Comparison of ENCODE assay signal across 9 cellular contexts in the genomic region with DNA sequence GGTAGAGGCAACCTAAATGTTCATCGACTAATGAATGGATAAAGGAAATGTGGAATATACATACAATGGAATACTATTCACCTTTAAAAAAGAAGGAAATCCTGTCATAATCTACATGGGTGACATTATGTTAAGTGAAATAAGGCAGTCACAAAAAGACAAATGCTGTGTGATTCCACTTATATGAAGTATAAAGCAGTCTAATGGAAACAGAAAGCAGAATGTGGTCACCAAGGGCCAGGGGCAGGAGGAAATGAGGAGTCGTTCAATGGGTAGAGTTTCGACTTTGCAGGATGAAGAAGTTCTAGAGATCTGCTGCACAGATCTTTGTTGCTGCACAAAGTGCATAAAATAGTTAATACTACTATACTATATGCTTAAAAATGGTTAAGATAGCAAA. TPM values are rescaled to one million over a fixed set of nuclear protein-coding genes. Genes with fewer than 3 reads are reported as not detected.
DNase-seq lines count a peak whose midpoint lies in the region; ATAC-seq and TF ChIP-seq lines count a peak whose summit lies in the region.
"Had no signal": no experiment of that assay in that cellular context is flagged by ENCODE, and none has a peak within 500 bp of the region (broad histone marks: within the 10 kb centered on the region; RNA-seq: fewer than 3 reads in every experiment).

No MANE protein-coding gene starts in this region.

- H3K36me3 ChIP-seq in suprapubic skin = no peaks in the 10 kb centered on the region
- H3K36me3 ChIP-seq in tibial artery = no peaks in the 10 kb centered on the region

- WGBS in suprapubic skin = 87% methylated on average over 3 of the region's 3 CpGs

- in situ Hi-C loops in GM13977 (cut with MboI; ENCODE audit: low pct_unique_long_range_greater_than_20kb, low sequenced_read_pairs, unreplicated experiment) = no loop called here

- H3K27ac ChIP-seq in suprapubic skin (no peak overlapping the region), tibial artery (peak overlapping the region in 1 of 2 donors; percentile 64)
- H3K27ac ChIP-seq: epithelial cell of prostate had no signal

- TF ChIP-seq EP300 in suprapubic skin (IDR thresholded peaks at IDR 0.05) = no peak

- H3K4me1 ChIP-seq in suprapubic skin = peaks cover 10% of the 10 kb centered on the region
- peaks cover 0 to 67% (median 10%) of the 10 kb centered on the region in 4 donors for H3K4me1 ChIP-seq in tibial artery

- H3K27me3 ChIP-seq in suprapubic skin (no peaks in the 10 kb centered on the region), tibial artery (no peaks in the 10 kb centered on the region)

- TF ChIP-seq CTCF in GM13977 (IDR thresholded peaks at IDR 0.05; ENCODE audit: extremely low read depth, insufficient read depth, missing control alignments) (no peak), suprapubic skin (IDR thresholded peaks at IDR 0.05) (no peak), tibial artery (IDR thresholded peaks at IDR 0.05) (no peak)

- ATAC-seq in GM21526 (IDR thresholded peaks at IDR 0.05; ENCODE audit: low FRiP score, unreplicated experiment) (peak; percentile 59), HG03565 (IDR thresholded peaks at IDR 0.05; ENCODE audit: unreplicated experiment) (peak; percentile 63)

- TF ChIP-seq POLR2A in suprapubic skin (IDR thresholded peaks at IDR 0.05) = no peak

- DNase-seq in GM13977 (ENCODE audit: low spot score) (peak; percentile 57), suprapubic skin (ENCODE audit: low spot score in 2 of 2) (no peak), tibial artery (no peak), cortex of kidney (lab: John Stamatoyannopoulos, UW) (no peak), SW480 (ENCODE audit: low spot score) (no peak)
- peak; percentile 9 for DNase-seq in activated naive CD8-positive, alpha-beta T cell treated with anti-CD3 and anti-CD28 coated beads, Interleukin-2, amount 50 U/mL, for 16 hours (ENCODE audit: low read depth, low spot score)

- H3K9me3 ChIP-seq in suprapubic skin = no peaks in the 10 kb centered on the region
- no peaks in the 10 kb centered on the region for H3K9me3 ChIP-seq in tibial artery

- H3K4me3 ChIP-seq in suprapubic skin = no peak overlapping the region
- H3K4me3 ChIP-seq in tibial artery = no peak overlapping the region

- intact Hi-C loops in tibial artery (cut with DNase I; ENCODE audit: low total_unique reads) = no loop called here

RNA-seq across cellular contexts. Expression of a gene that starts 7.8 kb away (rescaled TPM):
- total RNA-seq in suprapubic skin = 1 to 10 TPM; 3.3 to 7.8 (median 5.3) TPM

Comparison
In these comparisons a context has a peak if more than half of its experiments do, and no peak if none do; other contexts are left out.
1. DNase-seq: peak in GM13977 (single experiment) and activated naive CD8-positive, alpha-beta T cell treated with anti-CD3 and anti-CD28 coated beads, Interleukin-2, amount 50 U/mL, for 16 hours (single experiment); none in suprapubic skin (0 of 2), tibial artery (0 of 2), cortex of kidney (single experiment) and SW480 (single experiment).